In the genomic region with DNA sequence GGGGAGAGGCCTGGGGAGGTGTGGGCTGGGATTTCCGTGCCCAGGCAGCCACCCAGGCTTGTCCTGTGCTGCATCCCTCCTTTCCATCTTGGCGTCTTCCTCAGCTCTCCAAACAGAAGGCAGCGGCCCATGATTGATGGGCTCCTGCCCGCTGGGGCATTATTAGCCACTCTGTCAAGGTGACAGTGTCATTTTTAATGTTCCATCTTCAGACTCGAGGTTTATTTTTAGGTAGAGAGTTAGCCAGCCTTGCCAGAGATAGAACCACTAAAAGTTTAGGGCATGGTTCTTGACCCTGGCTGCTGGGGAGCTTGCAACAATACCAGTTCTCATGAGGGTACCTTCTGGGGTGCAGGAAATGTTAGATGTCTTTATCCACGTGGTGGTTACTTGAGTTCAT, we compare ENCODE assay signal across 21 cellular contexts. TPM values are rescaled to one million over a fixed set of nuclear protein-coding genes. Genes with fewer than 3 reads are reported as not detected.
DNase-seq lines count a peak whose midpoint lies in the region; ATAC-seq and TF ChIP-seq lines count a peak whose summit lies in the region.
"Had no signal": no experiment of that assay in that cellular context is flagged by ENCODE, and none has a peak within 500 bp of the region (broad histone marks: within the 10 kb centered on the region; RNA-seq: fewer than 3 reads in every experiment).

No MANE protein-coding gene starts in this region.

- H3K36me3 ChIP-seq in endodermal cell (ENCODE audit: control insufficient read depth, insufficient read depth, low read length) = no peaks in the 10 kb centered on the region
- H3K36me3 ChIP-seq: BE2C, HAP-1 had no signal

- no peaks in the 10 kb centered on the region for H3K27me3 ChIP-seq in endodermal cell (ENCODE audit: control insufficient read depth, insufficient read depth, low read length, poor library complexity, severe bottlenecking)
- H3K27me3 ChIP-seq: BE2C had no signal

- 70 to 73% methylated on average over 6 of the region's 6 CpGs for WGBS in endodermal cell (ENCODE audit: insufficient coverage in 1 of 2, insufficient read length in 1 of 2), 2 experiments

- no peaks in the 10 kb centered on the region for H3K4me1 Mint-ChIP-seq in endodermal cell
- H3K4me1 Mint-ChIP-seq: CD4-positive, CD25-positive, alpha-beta regulatory T cell; CD8-positive, alpha-beta memory T cell had no signal

- no peak overlapping the region for H3K4me3 Mint-ChIP-seq in endodermal cell
- H3K4me3 Mint-ChIP-seq: CD4-positive, CD25-positive, alpha-beta regulatory T cell; CD8-positive, alpha-beta memory T cell had no signal

- H3K4me1 ChIP-seq in endodermal cell (ENCODE audit: control insufficient read depth, insufficient read depth, low read length) = no peaks in the 10 kb centered on the region
- H3K4me1 ChIP-seq: BE2C, HAP-1 had no signal

- H3K27ac ChIP-seq in endodermal cell (ENCODE audit: low read depth, low read length) = peak overlapping the region; percentile 36
- H3K27ac ChIP-seq: GM23248, HL-60 had no signal

- peak; percentile 84 for ATAC-seq in Right ventricle myocardium superior (ENCODE audit: poor library complexity)
- ATAC-seq in left ventricle myocardium superior = peak; percentile 85
- ATAC-seq in HG02571 (IDR thresholded peaks at IDR 0.05; ENCODE audit: unreplicated experiment) = no peak
- ATAC-seq in GM21447 (IDR thresholded peaks at IDR 0.05; ENCODE audit: unreplicated experiment) = no peak
- ATAC-seq: GM12878 had no signal

- H3K27ac Mint-ChIP-seq in endodermal cell = no peak overlapping the region
- H3K27ac Mint-ChIP-seq: CD4-positive, CD25-positive, alpha-beta regulatory T cell; CD8-positive, alpha-beta memory T cell had no signal

- H3K9me3 Mint-ChIP-seq in endodermal cell = peaks cover 3% of the 10 kb centered on the region

- no peaks in the 10 kb centered on the region for H3K36me3 Mint-ChIP-seq in endodermal cell (ENCODE audit: low read depth)
- H3K36me3 Mint-ChIP-seq: CD4-positive, CD25-positive, alpha-beta regulatory T cell; CD8-positive, alpha-beta memory T cell had no signal

- intact Hi-C loops in Right ventricle myocardium superior (cut with DNase I) (no loop called here), cardiac septum (cut with DNase I) (no loop called here), left ventricle myocardium superior (cut with micrococcal nuclease) (no loop called here), posterior vena cava (cut with DNase I) (no loop called here)

- H3K4me3 ChIP-seq in endodermal cell (ENCODE audit: low read length) = no peak overlapping the region
- H3K4me3 ChIP-seq: GM12878, GM23248, HAP-1 had no signal

- no peak overlapping the region for H3K9ac ChIP-seq in endodermal cell (ENCODE audit: extremely low read depth, low read length, poor library complexity, severe bottlenecking)
- H3K9ac ChIP-seq: GM23248 had no signal

- no peak for DNase-seq in Right ventricle myocardium superior
- no peak for DNase-seq in cardiac septum (ENCODE audit: low spot score)
- DNase-seq in endodermal cell = no peak
- no peak for DNase-seq in left ventricle myocardium superior
- DNase-seq in posterior vena cava (ENCODE audit: low spot score) = peak; percentile 15
- DNase-seq: ACHN; BE2C; C1 segment of cervical spinal cord; CD4-positive, CD25-positive, alpha-beta regulatory T cell; CD8-positive, alpha-beta memory T cell; COR-L47; DMS 273 treated with DMSO at 0.1 percent for 48 hours; DMS53; DND-41; EL; GM23248 had no signal

- peaks cover 2% of the 10 kb centered on the region for H3K27me3 Mint-ChIP-seq in endodermal cell (ENCODE audit: insufficient read depth)

- no peak for TF ChIP-seq CTCF in endodermal cell (conservative IDR thresholded peaks at IDR 0.05)

- no peaks in the 10 kb centered on the region for H3K9me3 ChIP-seq in endodermal cell (ENCODE audit: control insufficient read depth, low read length)
- H3K9me3 ChIP-seq: BE2C, HAP-1 had no signal

RNA-seq across cellular contexts. Expression of gene TMEM132B, which starts 30.8 kb away (rescaled TPM):
- total RNA-seq in Right ventricle myocardium superior = 6.1 TPM
- 0.08 TPM for total RNA-seq in cardiac septum
- total RNA-seq in endodermal cell = 10 to 100 TPM; 19.5 to 47.0 TPM
- polyA plus RNA-seq in endodermal cell (2013, experiment 1 of 2) = 12.5 TPM
- 15.5 TPM for polyA plus RNA-seq in endodermal cell (2013, experiment 2 of 2)
- total RNA-seq in left ventricle myocardium superior = 4.2 TPM
- under 1 TPM; 0.48 to 0.83 TPM for total RNA-seq in posterior vena cava
- total RNA-seq: CD4-positive, CD25-positive, alpha-beta regulatory T cell; CD8-positive, alpha-beta memory T cell had no signal
- polyA plus RNA-seq: CD4-positive, CD25-positive, alpha-beta regulatory T cell; CD8-positive, alpha-beta memory T cell had no signal

Comparison
In these comparisons a context has a peak if more than half of its experiments do, and no peak if none do; other contexts are left out.
1. ATAC-seq: peak in Right ventricle myocardium superior (single experiment) and left ventricle myocardium superior (single experiment); none in HG02571 (single experiment) and GM21447 (single experiment).